8 cellular contexts compared by ENCODE assay signal in the genomic region with DNA sequence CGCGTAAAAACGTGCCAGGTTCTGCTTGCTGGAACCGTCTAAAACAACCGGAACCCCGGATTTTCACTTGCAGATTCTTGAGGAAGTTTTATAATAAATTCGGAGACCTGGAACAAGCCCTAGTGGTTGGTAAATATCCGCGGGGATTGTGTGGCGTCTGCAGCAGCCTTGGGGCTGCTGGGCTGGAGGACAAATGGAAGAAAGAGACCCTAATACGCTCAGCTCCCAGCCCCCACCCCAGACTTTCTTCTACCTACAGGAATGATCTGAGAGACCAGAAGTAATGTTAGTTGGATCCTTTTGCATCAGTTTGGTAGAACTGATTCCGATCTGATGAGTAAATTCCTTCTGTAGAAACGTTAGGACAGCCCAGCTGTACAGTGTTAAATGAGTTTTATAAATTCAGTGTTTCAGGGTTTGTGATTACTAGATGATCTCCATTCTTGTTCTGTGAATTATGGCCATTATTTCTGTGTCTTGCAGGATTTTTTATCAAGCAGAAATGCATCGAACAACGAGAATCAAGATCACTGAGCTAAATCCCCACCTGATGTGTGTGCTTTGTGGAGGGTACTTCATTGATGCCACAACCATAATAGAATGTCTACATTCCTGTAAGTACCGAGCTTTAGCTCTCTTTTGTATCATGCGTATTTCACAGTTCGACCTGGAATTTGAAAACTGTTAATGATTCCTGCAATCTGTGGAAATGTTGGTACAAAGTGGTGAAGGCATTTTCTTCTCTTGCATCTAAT. TPM values are rescaled to one million over a fixed set of nuclear protein-coding genes. Genes with fewer than 3 reads are reported as not detected.
DNase-seq lines count a peak whose midpoint lies in the region; ATAC-seq and TF ChIP-seq lines count a peak whose summit lies in the region.

No MANE protein-coding gene starts in this region.

- ATAC-seq in activated naive CD8-positive, alpha-beta T cell treated with anti-CD3 and anti-CD28 coated beads, Interleukin-2, amount 10 ng/mL, durations not matched to agents 7 days and 5 days (ENCODE audit: low read depth) = no peak
- ATAC-seq in left lung (no peak), GM18907 (IDR thresholded peaks at IDR 0.05; ENCODE audit: unreplicated experiment) (no peak), GM18517 (IDR thresholded peaks at IDR 0.05; ENCODE audit: unreplicated experiment) (no peak)

- 34% methylated on average over 18 of the region's 18 CpGs for WGBS in thymus

- H3K9me3 ChIP-seq in left lung (no peaks in the 10 kb centered on the region), thymus (ENCODE audit: control insufficient read depth) (no peaks in the 10 kb centered on the region)

- POLR2A ChIA-PET in activated naive CD8-positive, alpha-beta T cell treated with anti-CD3 and anti-CD28 coated beads, Interleukin-2, amount 10 ng/mL, durations not matched to agents 7 days and 5 days (lab: Charles Lee) = interaction anchor here (0.5 to 1.4 kb wide), 3 partner anchors 10 to 323 kb away, joined by 3 to 8 read pairs (median 4); partner anchors contain the start of gene COMMD3

- H3K36me3 ChIP-seq in left lung (peaks cover 0 to 26% of the 10 kb centered on the region in 2 donors), thymus (ENCODE audit: control insufficient read depth, insufficient read depth) (peaks cover 4% of the 10 kb centered on the region)

- H3K4me3 ChIP-seq in left lung (peak overlapping the region; percentile 47 to 60), thymus (ENCODE audit: low read length) (peak overlapping the region; percentile 65)

- peak overlapping the region; percentile 63 for H3K27ac Mint-ChIP-seq in activated CD4-positive, alpha-beta T cell treated with anti-CD3 and anti-CD28 coated beads, Interleukin-2, amount 10 ng/mL, durations not matched to agents 24 days and 14 days
- H3K27ac Mint-ChIP-seq in activated naive CD8-positive, alpha-beta T cell treated with anti-CD3 and anti-CD28 coated beads, Interleukin-2, amount 10 ng/mL, durations not matched to agents 7 days and 5 days = peak overlapping the region; percentile 60

- H3K36me3 Mint-ChIP-seq in activated CD4-positive, alpha-beta T cell treated with anti-CD3 and anti-CD28 coated beads, Interleukin-2, amount 10 ng/mL, durations not matched to agents 24 days and 14 days (ENCODE audit: low read depth) = peaks cover 35% of the 10 kb centered on the region
- peaks cover 12% of the 10 kb centered on the region for H3K36me3 Mint-ChIP-seq in activated naive CD8-positive, alpha-beta T cell treated with anti-CD3 and anti-CD28 coated beads, Interleukin-2, amount 10 ng/mL, durations not matched to agents 7 days and 5 days

- H3K27me3 ChIP-seq in left lung (peaks cover 12 to 37% of the 10 kb centered on the region in 2 donors), thymus (ENCODE audit: control insufficient read depth, insufficient read depth) (peaks cover 34% of the 10 kb centered on the region)

- no peak for TF ChIP-seq CTCF in left lung (IDR thresholded peaks at IDR 0.05)

- H3K4me1 Mint-ChIP-seq in activated CD4-positive, alpha-beta T cell treated with anti-CD3 and anti-CD28 coated beads, Interleukin-2, amount 10 ng/mL, durations not matched to agents 24 days and 14 days = peaks cover 34% of the 10 kb centered on the region
- peaks cover 33% of the 10 kb centered on the region for H3K4me1 Mint-ChIP-seq in activated naive CD8-positive, alpha-beta T cell treated with anti-CD3 and anti-CD28 coated beads, Interleukin-2, amount 10 ng/mL, durations not matched to agents 7 days and 5 days

- H3K27me3 Mint-ChIP-seq in activated CD4-positive, alpha-beta T cell treated with anti-CD3 and anti-CD28 coated beads, Interleukin-2, amount 10 ng/mL, durations not matched to agents 24 days and 14 days = peaks cover 34% of the 10 kb centered on the region
- peaks cover 32% of the 10 kb centered on the region for H3K27me3 Mint-ChIP-seq in activated naive CD8-positive, alpha-beta T cell treated with anti-CD3 and anti-CD28 coated beads, Interleukin-2, amount 10 ng/mL, durations not matched to agents 7 days and 5 days

- intact Hi-C loops in activated CD4-positive, alpha-beta T cell treated with anti-CD3 and anti-CD28 coated beads, Interleukin-2, amount 10 ng/mL, durations not matched to agents 24 days and 14 days (cut with micrococcal nuclease) = no loop called here
- intact Hi-C loops in left lung (cut with DNase I) = loop anchor here in 1 of 2 donors (10.0 kb wide), 1 partner anchor 71 kb away; no protein-coding TSS in a partner anchor

- peaks cover 13 to 36% of the 10 kb centered on the region in 2 donors for H3K4me1 ChIP-seq in left lung
- peaks cover 17% of the 10 kb centered on the region for H3K4me1 ChIP-seq in thymus (ENCODE audit: control insufficient read depth, insufficient read depth, low read length)

- no peak for DNase-seq in activated CD4-positive, alpha-beta T cell treated with anti-CD3 and anti-CD28 coated beads, Interleukin-2, amount 10 ng/mL, durations not matched to agents 24 days and 14 days
- no peak for DNase-seq in activated CD4-positive, alpha-beta T cell treated with anti-CD3 and anti-CD28 coated beads, Interleukin-2, amount 50 U/mL, for 1 hour
- DNase-seq in activated naive CD8-positive, alpha-beta T cell treated with anti-CD3 and anti-CD28 coated beads, Interleukin-2, amount 10 ng/mL, durations not matched to agents 7 days and 5 days = no peak
- no peak for DNase-seq in left lung
- DNase-seq in cerebellar nuclear complex (lab: John Stamatoyannopoulos, UW) = no peak

- H3K27ac ChIP-seq in left lung = peak overlapping the region; percentile 45 to 63
- H3K27ac ChIP-seq in thymus (ENCODE audit: low read depth) = peak overlapping the region; percentile 31

- H3K4me3 Mint-ChIP-seq in activated CD4-positive, alpha-beta T cell treated with anti-CD3 and anti-CD28 coated beads, Interleukin-2, amount 10 ng/mL, durations not matched to agents 24 days and 14 days = peak overlapping the region; percentile 70
- H3K4me3 Mint-ChIP-seq in activated naive CD8-positive, alpha-beta T cell treated with anti-CD3 and anti-CD28 coated beads, Interleukin-2, amount 10 ng/mL, durations not matched to agents 7 days and 5 days = peak overlapping the region; percentile 79

- no peaks in the 10 kb centered on the region for H3K9me3 Mint-ChIP-seq in activated CD4-positive, alpha-beta T cell treated with anti-CD3 and anti-CD28 coated beads, Interleukin-2, amount 10 ng/mL, durations not matched to agents 24 days and 14 days
- H3K9me3 Mint-ChIP-seq in activated naive CD8-positive, alpha-beta T cell treated with anti-CD3 and anti-CD28 coated beads, Interleukin-2, amount 10 ng/mL, durations not matched to agents 7 days and 5 days = no peaks in the 10 kb centered on the region

RNA-seq across cellular contexts. Expression of gene BMI1, which starts 5.2 kb away (rescaled TPM):
- 55.6 and 65.3 TPM in 2 replicates for total RNA-seq in activated CD4-positive, alpha-beta T cell treated with anti-CD3 and anti-CD28 coated beads, Interleukin-2, amount 10 ng/mL, durations not matched to agents 24 days and 14 days
- total RNA-seq in activated naive CD8-positive, alpha-beta T cell treated with anti-CD3 and anti-CD28 coated beads, Interleukin-2, amount 10 ng/mL, durations not matched to agents 7 days and 5 days = 10 to 100 TPM; 40.0 to 44.5 TPM
- 10 to 100 TPM; 42.3 to 47.5 TPM for total RNA-seq in left lung
- polyA plus RNA-seq in thymus = 39.8 TPM

RNA-seq across cellular contexts. Expression of gene COMMD3, which starts 9.9 kb away (rescaled TPM):
- total RNA-seq in activated CD4-positive, alpha-beta T cell treated with anti-CD3 and anti-CD28 coated beads, Interleukin-2, amount 10 ng/mL, durations not matched to agents 24 days and 14 days = 76.7 and 79.7 TPM in 2 replicates
- total RNA-seq in activated naive CD8-positive, alpha-beta T cell treated with anti-CD3 and anti-CD28 coated beads, Interleukin-2, amount 10 ng/mL, durations not matched to agents 7 days and 5 days = 10 to 100 TPM; 55.3 to 61.4 TPM
- 10 to 100 TPM; 54.3 to 55.0 TPM for total RNA-seq in left lung
- 132 TPM for polyA plus RNA-seq in thymus

RNA-seq across cellular contexts. Expression of gene SPAG6, which starts 19.2 kb away (rescaled TPM):
- 0.07 TPM in 1 of 2 replicates, not detected in the other for total RNA-seq in activated CD4-positive, alpha-beta T cell treated with anti-CD3 and anti-CD28 coated beads, Interleukin-2, amount 10 ng/mL, durations not matched to agents 24 days and 14 days
- total RNA-seq in activated naive CD8-positive, alpha-beta T cell treated with anti-CD3 and anti-CD28 coated beads, Interleukin-2, amount 10 ng/mL, durations not matched to agents 7 days and 5 days = under 1 TPM; 0.67 to 0.77 TPM
- total RNA-seq in left lung = 1 to 10 TPM in 1 of 2 donors, not detected in 1; 6.4 TPM
- 1.0 TPM for polyA plus RNA-seq in thymus
